Comparison of ENCODE assay signal across 9 cellular contexts in the genomic region with DNA sequence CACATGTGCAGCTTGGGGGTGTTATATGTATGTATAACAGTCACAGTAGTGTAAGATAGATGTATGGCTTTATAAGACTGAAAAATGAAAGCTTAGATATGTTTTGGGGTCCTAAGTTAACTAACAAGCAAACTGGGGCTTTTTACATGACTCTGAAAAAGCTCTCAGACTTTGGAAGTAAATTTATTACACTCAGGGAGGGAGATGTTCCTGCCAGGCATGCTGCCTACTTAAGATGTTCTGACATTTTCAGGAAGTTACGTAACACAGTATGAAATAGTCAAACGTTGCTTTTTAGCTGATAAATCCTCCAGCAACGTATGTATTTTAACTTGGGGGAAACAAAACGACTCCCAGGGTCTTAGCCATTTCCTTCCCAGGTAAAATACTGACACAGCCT. TPM values are rescaled to one million over a fixed set of nuclear protein-coding genes. Genes with fewer than 3 reads are reported as not detected.
A peak's percentile ranks its signal among the peaks of the same experiment; 100 is the strongest.
DNase-seq lines count a peak whose midpoint lies in the region; ATAC-seq, FAIRE-seq and TF ChIP-seq lines count a peak whose summit lies in the region.
"Had no signal": no experiment of that assay in that cellular context is flagged by ENCODE, and none has a peak within 500 bp of the region (broad histone marks: within the 10 kb centered on the region; RNA-seq: fewer than 3 reads in every experiment).

No MANE protein-coding gene starts in this region.

- ATAC-seq in T-helper 17 cell: no peak

- peak overlapping the region; percentile 96 for H3K4me3 Mint-ChIP-seq in T-helper 1 cell treated with Interleukin-12 subunit alpha and Interleukin-12 subunit beta and Interleukin-4 antibody, amounts not matched to agents 30 μg/mL and 1 μg/mL, for 36 hours
- H3K4me3 Mint-ChIP-seq in T-helper 17 cell: peak overlapping the region; percentile 100

- H3K9me3 Mint-ChIP-seq in T-helper 1 cell treated with Interleukin-12 subunit alpha and Interleukin-12 subunit beta and Interleukin-4 antibody, amounts not matched to agents 30 μg/mL and 1 μg/mL, for 36 hours: no peaks in the 10 kb centered on the region

- intact Hi-C loops in stomach (cut with DNase I; ENCODE audit: low total_unique reads) (no loop called here), kidney (cut with DNase I) (no loop called here)

- TF ChIP-seq POLR2A in stomach (IDR thresholded peaks at IDR 0.05): no peak

- WGBS in stomach, 5 donors: 27 to 44% (median 31%) methylated on average over 4 of the region's 4 CpGs

- TF ChIP-seq CTCF in fibroblast of the aortic adventitia (IDR thresholded peaks at IDR 0.05; ENCODE audit: insufficient read depth, low read length) (no peak), stomach (IDR thresholded peaks at IDR 0.05) (no peak), kidney (IDR thresholded peaks at IDR 0.05; ENCODE audit: borderline replicate concordance, extremely low read depth, insufficient read depth) (no peak)

- H3K4me3 ChIP-seq in fibroblast of the aortic adventitia (ENCODE audit: low read depth, low read length) (no peak overlapping the region), stomach (no peak overlapping the region), kidney (ENCODE audit: low read length in 2 of 2) (peak overlapping the region in 1 of 2 donors; percentile 12)

- H3K36me3 Mint-ChIP-seq in T-helper 1 cell treated with Interleukin-12 subunit alpha and Interleukin-12 subunit beta and Interleukin-4 antibody, amounts not matched to agents 30 μg/mL and 1 μg/mL, for 36 hours (ENCODE audit: low read depth): peaks cover 6% of the 10 kb centered on the region
- H3K36me3 Mint-ChIP-seq in T-helper 17 cell (ENCODE audit: low read depth): peaks cover 3% of the 10 kb centered on the region

- H3K4me1 ChIP-seq in stomach: peaks cover 0 to 51% (median 22%) of the 10 kb centered on the region in 4 donors
- H3K4me1 ChIP-seq in kidney (ENCODE audit: control insufficient read depth in 1 of 2, insufficient read depth in 1 of 2, low read depth in 1 of 2, low read length in 2 of 2): peaks cover 6 to 13% of the 10 kb centered on the region in 2 donors

- no peak for TF ChIP-seq EP300 in stomach (IDR thresholded peaks at IDR 0.05)

- H3K9me3 ChIP-seq in T-helper 17 cell (ENCODE audit: control insufficient read depth, low read length, poor library complexity, severe bottlenecking): no peaks in the 10 kb centered on the region
- H3K9me3 ChIP-seq in stomach: no peaks in the 10 kb centered on the region
- no peaks in the 10 kb centered on the region for H3K9me3 ChIP-seq in kidney (ENCODE audit: control insufficient read depth in 1 of 2, low read length in 2 of 2)

- H3K27me3 ChIP-seq in stomach: no peaks in the 10 kb centered on the region

- FAIRE-seq in RCC 7860 (lab: Jason Lieb, UNC) (no peak), kidney (lab: Jason Lieb, UNC) (no peak)

- no peaks in the 10 kb centered on the region for H3K27me3 Mint-ChIP-seq in T-helper 1 cell treated with Interleukin-12 subunit alpha and Interleukin-12 subunit beta and Interleukin-4 antibody, amounts not matched to agents 30 μg/mL and 1 μg/mL, for 36 hours (ENCODE audit: low read depth)
- H3K27me3 Mint-ChIP-seq in T-helper 17 cell: no peaks in the 10 kb centered on the region

- peak overlapping the region; percentile 99 for H3K27ac Mint-ChIP-seq in T-helper 1 cell treated with Interleukin-12 subunit alpha and Interleukin-12 subunit beta and Interleukin-4 antibody, amounts not matched to agents 30 μg/mL and 1 μg/mL, for 36 hours
- peak overlapping the region; percentile 100 for H3K27ac Mint-ChIP-seq in T-helper 17 cell

- H3K27ac ChIP-seq in stomach (peak overlapping the region in 3 of 5 donors; percentile 78 to 86 (median 86)), kidney (ENCODE audit: low read depth in 2 of 2, low read length in 2 of 2) (peak overlapping the region in 1 of 2 donors; percentile 32)

- DNase-seq in T-helper 1 cell (no peak), T-helper 17 cell (no peak), fibroblast of the aortic adventitia (ENCODE audit: low read depth) (peak; percentile 55), stomach (no peak), RCC 7860 (ENCODE audit: low spot score) (no peak), NCI-H524 (lab: John Stamatoyannopoulos, UW) (no peak), kidney (no peak)
- DNase-seq: islet precursor cell had no signal

- H3K36me3 ChIP-seq in stomach (no peaks in the 10 kb centered on the region), kidney (ENCODE audit: control insufficient read depth in 1 of 2, insufficient read depth in 2 of 2, low read length in 2 of 2) (no peaks in the 10 kb centered on the region)

- H3K4me1 Mint-ChIP-seq in T-helper 1 cell treated with Interleukin-12 subunit alpha and Interleukin-12 subunit beta and Interleukin-4 antibody, amounts not matched to agents 30 μg/mL and 1 μg/mL, for 36 hours (ENCODE audit: low read depth): peaks cover 39% of the 10 kb centered on the region
- H3K4me1 Mint-ChIP-seq in T-helper 17 cell: peaks cover 47% of the 10 kb centered on the region

- peak overlapping the region in 1 of 2 donors; percentile 4 for H3K9ac ChIP-seq in kidney (ENCODE audit: low read length in 2 of 2)

RNA-seq across cellular contexts. Expression of a gene that starts 1.7 kb away (rescaled TPM):
- total RNA-seq in T-helper 17 cell (10 to 100 TPM; 48.4 to 52.9 TPM), fibroblast of the aortic adventitia (ENCODE audit: low replicate concordance) (47.6 and 199 TPM in 2 replicates), stomach (100 to 1,000 TPM in 2 of 5 donors, 10 to 100 TPM in 3; 34.9 to 118 (median 38.5) TPM), kidney (70.4 TPM)
- polyA plus RNA-seq in stomach (10 to 100 TPM; 15.6 to 32.4 (median 29.5) TPM), kidney (ENCODE audit: insufficient read depth, low read depth, low replicate concordance) (64.0 TPM)
